16 cellular contexts compared by ENCODE assay signal in genomic region chr10:35041502-35041879, GRCh38. TPM values are rescaled to one million over a fixed set of nuclear protein-coding genes. Genes with fewer than 3 reads are reported as not detected.
DNase-seq lines count a peak whose midpoint lies in the region; ATAC-seq, FAIRE-seq and TF ChIP-seq lines count a peak whose summit lies in the region.
"Had no signal": no experiment of that assay in that cellular context is flagged by ENCODE, and none has a peak within 500 bp of the region (broad histone marks: within the 10 kb centered on the region; RNA-seq: fewer than 3 reads in every experiment).

No MANE protein-coding gene starts in this region.

- no peak overlapping the region for H2AFZ ChIP-seq in H9 (ENCODE audit: low read length)
- no peak overlapping the region for H2AFZ ChIP-seq in PC-3 (ENCODE audit: low read length)
- H2AFZ ChIP-seq in endothelial cell of umbilical vein (ENCODE audit: low read depth, low read length), result no peak overlapping the region

- H3K36me3 ChIP-seq in PC-3 (ENCODE audit: low read depth, low read length) (peaks cover 63% of the 10 kb centered on the region), endothelial cell of umbilical vein (ENCODE audit: control insufficient read depth in 2 of 2, extremely low read depth in 1 of 2, insufficient read depth in 2 of 2, low read length in 2 of 2) (peaks cover 2 to 5% of the 10 kb centered on the region in 2 experiments)

- H3K27ac ChIP-seq in H9 (ENCODE audit: insufficient read length, low read depth, low read length) (no peak overlapping the region), PC-3 (ENCODE audit: low read length) (peak overlapping the region; percentile 49), endothelial cell of umbilical vein (ENCODE audit: insufficient read depth, low read depth, low read length) (no peak overlapping the region)

- H3F3A ChIP-seq in PC-3 (ENCODE audit: low read length, unreplicated experiment), result peaks cover 2% of the 10 kb centered on the region

- no peak overlapping the region for H4K5ac ChIP-seq in H9 (ENCODE audit: insufficient read length, low read depth, low read length)

- no peak overlapping the region for H2BK12ac ChIP-seq in H9 (ENCODE audit: insufficient read length, low read depth, low read length)

- H4K91ac ChIP-seq in H9 (ENCODE audit: insufficient read length, low read depth, low read length), result no peak overlapping the region

- H3K4ac ChIP-seq in H9 (ENCODE audit: low read depth, low read length), result no peak overlapping the region

- H3K27me3 Mint-ChIP-seq in H9 (ENCODE audit: low read depth) (no peaks in the 10 kb centered on the region), osteocyte (ENCODE audit: unreplicated experiment) (no peaks in the 10 kb centered on the region)
- H3K27me3 Mint-ChIP-seq in activated CD8-positive, alpha-beta memory T cell treated with anti-CD3 and anti-CD28 coated beads, Interleukin-2, amount 10 ng/mL, durations not matched to agents 7 days and 5 days, result no peaks in the 10 kb centered on the region
- H3K27me3 Mint-ChIP-seq: activated naive CD4-positive, alpha-beta T cell treated with anti-CD3 and anti-CD28 coated beads, Interleukin-2, amount 10 ng/mL, durations not matched to agents 7 days and 5 days; CD4-positive, alpha-beta memory T cell; central memory CD8-positive, alpha-beta T cell; naive B cell; stimulated activated memory B cell treated with anti-CD40 and anti-IgM and Interleukin-4, amounts not matched to agents 10 μg/mL and 1 μg/mL and 100 μg/mL, for 72 hours had no signal

- no peak overlapping the region for H2BK120ac ChIP-seq in H9 (ENCODE audit: low read depth, low read length, poor library complexity, severe bottlenecking)

- H3K79me2 ChIP-seq in H9 (ENCODE audit: insufficient read depth, low read length), result no peaks in the 10 kb centered on the region
- H3K79me2 ChIP-seq in PC-3 (ENCODE audit: low read length), result peaks cover 15% of the 10 kb centered on the region; the same call in 1 of the 2 replicates
- no peaks in the 10 kb centered on the region for H3K79me2 ChIP-seq in endothelial cell of umbilical vein (ENCODE audit: control insufficient read depth, insufficient read depth, low read length)

- TF ChIP-seq CTCF in H9 (conservative IDR thresholded peaks at IDR 0.05), result no peak
- TF ChIP-seq CTCF in PC-3 (conservative IDR thresholded peaks at IDR 0.05; ENCODE audit: low read depth, low read length), result no peak
- no peak for TF ChIP-seq CTCF in endothelial cell of umbilical vein (IDR thresholded peaks at IDR 0.05; ENCODE audit: extremely low read depth in 1 of 2, insufficient read depth in 1 of 2, low read depth in 1 of 2, low read length in 2 of 2)
- no peak for TF ChIP-seq CTCF in osteocyte (IDR thresholded peaks at IDR 0.05)

- BruUV-seq in PC-3 (replicated peaks; lab: Mats Ljungman, UMichigan), result no TSS peak
- BruUV-seq in endothelial cell of umbilical vein (replicated peaks; lab: Mats Ljungman, UMichigan), result no TSS peak

- H3K23me2 ChIP-seq in H9 (ENCODE audit: insufficient read length, low read depth, low read length, poor library complexity, severe bottlenecking), result no peaks in the 10 kb centered on the region

- DNase-seq in H9 (no peak), PC-3 (no peak), endothelial cell of umbilical vein (ENCODE audit: low read depth, low spot score) (no peak), osteocyte (ENCODE audit: extremely low spot score, unreplicated experiment) (no peak), sciatic nerve (ENCODE audit: low spot score) (no peak)
- no peak for DNase-seq in activated CD8-positive, alpha-beta memory T cell treated with anti-CD3 and anti-CD28 coated beads, Interleukin-2, amount 10 ng/mL, durations not matched to agents 7 days and 5 days
- DNase-seq: activated naive CD4-positive, alpha-beta T cell treated with anti-CD3 and anti-CD28 coated beads, Interleukin-2, amount 10 ng/mL, durations not matched to agents 7 days and 5 days; CD4-positive, alpha-beta memory T cell; Kasumi-1; naive B cell; NK-92 treated with Interleukin-12 subunit alpha and Interleukin-12 subunit beta, amount 100 ng/mL, for 24 hours; right cardiac atrium; stimulated activated CD4-positive, alpha-beta T cell treated with anti-CD3 and anti-CD28 coated beads, Interleukin-4, amount 100 ng/mL, for 4 hours had no signal

- H3K9me3 ChIP-seq in H9 (ENCODE audit: control insufficient read depth, low read depth, low read length) (no peaks in the 10 kb centered on the region), PC-3 (ENCODE audit: low read length) (no peaks in the 10 kb centered on the region), endothelial cell of umbilical vein (replicated peaks; ENCODE audit: control insufficient read depth, insufficient read depth, low read length) (no peaks in the 10 kb centered on the region)

- ATAC-seq in PC-3 (no peak), HG03469 (IDR thresholded peaks at IDR 0.05; ENCODE audit: unreplicated experiment) (no peak), sciatic nerve (no peak)
- ATAC-seq in activated CD8-positive, alpha-beta memory T cell treated with anti-CD3 and anti-CD28 coated beads, Interleukin-2, amount 10 ng/mL, durations not matched to agents 7 days and 5 days, result no peak
- ATAC-seq: stimulated activated memory B cell treated with anti-CD40 and anti-IgM and Interleukin-4, amounts not matched to agents 10 μg/mL and 1 μg/mL and 100 μg/mL, for 72 hours had no signal

- no peak overlapping the region for H3K14ac ChIP-seq in H9 (ENCODE audit: insufficient read depth, low read length)

- no CpG with 5 or more reads among the region's 9 CpGs for WGBS in H9 (ENCODE audit: extremely low coverage, insufficient read length, low lambda C conversion rate)

- H3K4me2 ChIP-seq in H9 (ENCODE audit: insufficient read depth, insufficient read length, low read length), result no peak overlapping the region
- peak overlapping the region; percentile 3 for H3K4me2 ChIP-seq in PC-3 (ENCODE audit: low read length)
- H3K4me2 ChIP-seq in endothelial cell of umbilical vein (ENCODE audit: insufficient read depth, low read length), result peak overlapping the region; percentile 8

- no peak overlapping the region for H3K9ac ChIP-seq in H9 (ENCODE audit: extremely low read depth, insufficient read length, low read length)
- H3K9ac ChIP-seq in PC-3 (ENCODE audit: low read length), result no peak overlapping the region; the same call in 1 of the 2 replicates
- no peak overlapping the region for H3K9ac ChIP-seq in endothelial cell of umbilical vein (replicated peaks; ENCODE audit: extremely low read depth, insufficient read depth, low read length)

- POLR2A ChIA-PET in PC-3 (lab: Charles Lee; ENCODE audit: unreplicated experiment) (interaction anchor here (0.6 kb wide), 1 partner anchor 361 kb away, joined by 5 read pairs; no protein-coding TSS in a partner anchor), endothelial cell of umbilical vein (lab: Charles Lee) (no interaction called here)

- no peaks in the 10 kb centered on the region for H3K9me2 ChIP-seq in PC-3 (replicated peaks; ENCODE audit: low read length)

- H3K4me3 Mint-ChIP-seq in H9 (no peak overlapping the region), osteocyte (ENCODE audit: unreplicated experiment) (no peak overlapping the region)
- no peak overlapping the region for H3K4me3 Mint-ChIP-seq in activated CD8-positive, alpha-beta memory T cell treated with anti-CD3 and anti-CD28 coated beads, Interleukin-2, amount 10 ng/mL, durations not matched to agents 7 days and 5 days
- H3K4me3 Mint-ChIP-seq: activated naive CD4-positive, alpha-beta T cell treated with anti-CD3 and anti-CD28 coated beads, Interleukin-2, amount 10 ng/mL, durations not matched to agents 7 days and 5 days; CD4-positive, alpha-beta memory T cell; central memory CD8-positive, alpha-beta T cell; naive B cell; stimulated activated memory B cell treated with anti-CD40 and anti-IgM and Interleukin-4, amounts not matched to agents 10 μg/mL and 1 μg/mL and 100 μg/mL, for 72 hours had no signal

- no peaks in the 10 kb centered on the region for H3K27me3 ChIP-seq in H9 (ENCODE audit: insufficient read depth, low read length)
- H3K27me3 ChIP-seq in PC-3 (ENCODE audit: low read length), result no peaks in the 10 kb centered on the region
- H3K27me3 ChIP-seq in endothelial cell of umbilical vein (ENCODE audit: control insufficient read depth in 2 of 2, insufficient read depth in 2 of 2, low read length in 2 of 2), result no peaks in the 10 kb centered on the region

- no peak overlapping the region for H3T11ph ChIP-seq in H9 (ENCODE audit: low read length)

- dilution Hi-C loops in endothelial cell of umbilical vein (cut with MboI; ENCODE audit: extremely low pct_ligation_motif_present, low sequenced_read_pairs), result no loop called here

- TF ChIP-seq POLR2A in endothelial cell of umbilical vein (IDR thresholded peaks at IDR 0.05; ENCODE audit: low read depth, low read length), result no peak

- H2BK20ac ChIP-seq in H9 (ENCODE audit: low read depth, low read length, poor library complexity, severe bottlenecking), result no peak overlapping the region

- no peak overlapping the region for H3K18ac ChIP-seq in H9 (ENCODE audit: insufficient read length, low read depth, low read length)

- peaks cover 1 to 41% (median 18%) of the 10 kb centered on the region in 3 experiments; a peak in 6 of 7 replicates for H3K36me3 Mint-ChIP-seq in H9 (ENCODE audit: insufficient read depth in 1 of 3, low read depth in 3 of 3)
- H3K36me3 Mint-ChIP-seq in osteocyte (ENCODE audit: unreplicated experiment), result peaks cover 32% of the 10 kb centered on the region
- H3K36me3 Mint-ChIP-seq in activated CD8-positive, alpha-beta memory T cell treated with anti-CD3 and anti-CD28 coated beads, Interleukin-2, amount 10 ng/mL, durations not matched to agents 7 days and 5 days, result peaks cover 31% of the 10 kb centered on the region

- H3K56ac ChIP-seq in H9 (ENCODE audit: insufficient read length, low read depth, low read length), result no peak overlapping the region

- no peak for FAIRE-seq in endothelial cell of umbilical vein (lab: Jason Lieb, UNC)

- no peaks in the 10 kb centered on the region for H3K9me1 ChIP-seq in endothelial cell of umbilical vein (replicated peaks; ENCODE audit: control insufficient read depth, extremely low read depth, insufficient read depth, low read length)

- no peaks in the 10 kb centered on the region for H3K9me3 Mint-ChIP-seq in H9
- no peaks in the 10 kb centered on the region for H3K9me3 Mint-ChIP-seq in osteocyte (ENCODE audit: unreplicated experiment)
- no peaks in the 10 kb centered on the region for H3K9me3 Mint-ChIP-seq in activated CD8-positive, alpha-beta memory T cell treated with anti-CD3 and anti-CD28 coated beads, Interleukin-2, amount 10 ng/mL, durations not matched to agents 7 days and 5 days (ENCODE audit: low read depth)
- H3K9me3 Mint-ChIP-seq: activated naive CD4-positive, alpha-beta T cell treated with anti-CD3 and anti-CD28 coated beads, Interleukin-2, amount 10 ng/mL, durations not matched to agents 7 days and 5 days; CD4-positive, alpha-beta memory T cell; central memory CD8-positive, alpha-beta T cell; naive B cell; stimulated activated memory B cell treated with anti-CD40 and anti-IgM and Interleukin-4, amounts not matched to agents 10 μg/mL and 1 μg/mL and 100 μg/mL, for 72 hours had no signal

- H3K79me1 ChIP-seq in H9 (ENCODE audit: insufficient read depth, low read depth, low read length, poor library complexity, severe bottlenecking), result no peaks in the 10 kb centered on the region

- H2BK5ac ChIP-seq in H9 (ENCODE audit: insufficient read length, low read length), result no peak overlapping the region

- no peaks in the 10 kb centered on the region; the same call in 1 of the 2 replicates for H3K4me1 ChIP-seq in H9 (ENCODE audit: insufficient read depth, low read length)
- peaks cover 46% of the 10 kb centered on the region for H3K4me1 ChIP-seq in PC-3 (ENCODE audit: insufficient read depth, low read length)
- H3K4me1 ChIP-seq in endothelial cell of umbilical vein (ENCODE audit: control insufficient read depth, extremely low read depth, insufficient read depth, low read length), result peaks cover 16% of the 10 kb centered on the region

- intact Hi-C loops in PC-3 (cut with micrococcal nuclease) (loop anchor here (1.0 to 2.0 kb wide), 3 partner anchors 35 to 49 kb away; partner anchors contain the start of gene CUL2), endothelial cell of umbilical vein (cut with micrococcal nuclease) (loop anchor here (2.0 kb wide), 1 partner anchor 17 kb away; no protein-coding TSS in a partner anchor), sciatic nerve (cut with DNase I) (no loop called here)

- no peak overlapping the region for H2AK5ac ChIP-seq in H9 (ENCODE audit: insufficient read length, low read length)

- no peak overlapping the region for H3K23ac ChIP-seq in H9 (ENCODE audit: insufficient read length, low read depth, low read length)

- H4K20me1 ChIP-seq in H9 (ENCODE audit: control insufficient read depth, insufficient read depth, insufficient read length) (no peaks in the 10 kb centered on the region), PC-3 (ENCODE audit: low read length) (no peaks in the 10 kb centered on the region), endothelial cell of umbilical vein (replicated peaks; ENCODE audit: control insufficient read depth, extremely low read depth, insufficient read depth, low read length) (no peaks in the 10 kb centered on the region)

- H3K4me3 ChIP-seq in PC-3 (ENCODE audit: low read length) (no peak overlapping the region), endothelial cell of umbilical vein (replicated peaks in 1 of 3; ENCODE audit: insufficient read depth in 1 of 3, low read depth in 1 of 3, low read length in 3 of 3) (no peak overlapping the region)

- H4K8ac ChIP-seq in H9 (replicated peaks; ENCODE audit: insufficient read length, low read depth, low read length), result no peak overlapping the region

- H3K27ac Mint-ChIP-seq in H9 (peak overlapping the region; percentile 41 to 92 (median 55); a peak in 6 of 7 replicates), osteocyte (ENCODE audit: unreplicated experiment) (peak overlapping the region; percentile 52)
- no peak overlapping the region for H3K27ac Mint-ChIP-seq in activated CD8-positive, alpha-beta memory T cell treated with anti-CD3 and anti-CD28 coated beads, Interleukin-2, amount 10 ng/mL, durations not matched to agents 7 days and 5 days
- H3K27ac Mint-ChIP-seq: activated naive CD4-positive, alpha-beta T cell treated with anti-CD3 and anti-CD28 coated beads, Interleukin-2, amount 10 ng/mL, durations not matched to agents 7 days and 5 days; stimulated activated memory B cell treated with anti-CD40 and anti-IgM and Interleukin-4, amounts not matched to agents 10 μg/mL and 1 μg/mL and 100 μg/mL, for 72 hours had no signal

- H3K4me1 Mint-ChIP-seq in H9, result peaks cover 21 to 25% of the 10 kb centered on the region in 2 experiments
- H3K4me1 Mint-ChIP-seq in osteocyte (ENCODE audit: unreplicated experiment), result peaks cover 22% of the 10 kb centered on the region
- H3K4me1 Mint-ChIP-seq in activated CD8-positive, alpha-beta memory T cell treated with anti-CD3 and anti-CD28 coated beads, Interleukin-2, amount 10 ng/mL, durations not matched to agents 7 days and 5 days, result peaks cover 3% of the 10 kb centered on the region
- H3K4me1 Mint-ChIP-seq: activated naive CD4-positive, alpha-beta T cell treated with anti-CD3 and anti-CD28 coated beads, Interleukin-2, amount 10 ng/mL, durations not matched to agents 7 days and 5 days had no signal

- CTCF ChIA-PET in PC-3 (lab: Charles Lee) (interaction anchor here (0.6 to 1.4 kb wide), 6 partner anchors 16 to 155 kb away, joined by 3 to 13 read pairs (median 4); no protein-coding TSS in a partner anchor), endothelial cell of umbilical vein (lab: Charles Lee) (interaction anchor here (0.6 to 2.4 kb wide), 6 partner anchors 8 to 154 kb away, joined by 3 to 11 read pairs (median 4); no protein-coding TSS in a partner anchor)
- CTCF ChIA-PET in activated CD8-positive, alpha-beta memory T cell treated with anti-CD3 and anti-CD28 coated beads, Interleukin-2, amount 10 ng/mL, durations not matched to agents 7 days and 5 days (lab: Charles Lee), result no interaction called here

- no peak overlapping the region for H2BK15ac ChIP-seq in H9 (ENCODE audit: low read depth, low read length)

RNA-seq across cellular contexts. Expression of gene CUL2, which starts 48.6 kb away (rescaled TPM):
- total RNA-seq in H9 (2021) (43.3 and 43.5 TPM in 2 replicates), PC-3 (2014; rRNA removed) (119 and 129 TPM in 2 replicates), endothelial cell of umbilical vein (45.3 and 47.5 TPM in 2 replicates), osteocyte (33.6 and 34.3 TPM in 2 replicates), sciatic nerve (32.5 TPM)
- 8.6 and 11.6 TPM in 2 replicates for polyA plus RNA-seq in endothelial cell of umbilical vein
- 13.7 and 14.9 TPM in 2 replicates for polyA plus RNA-seq in endothelial cell of umbilical vein (2011; cell fraction: cytosol; rRNA removed)
- 15.7 and 21.6 TPM in 2 replicates for polyA plus RNA-seq in endothelial cell of umbilical vein (2011; cell fraction: nucleus; rRNA removed)
- 34.2 and 46.5 TPM in 2 replicates for polyA plus RNA-seq in endothelial cell of umbilical vein (2012)
- 20.2 and 22.3 TPM in 2 replicates for polyA minus RNA-seq in endothelial cell of umbilical vein
- polyA minus RNA-seq in endothelial cell of umbilical vein (2011; cell fraction: cytosol; rRNA and poly(A)+ RNA removed), result 13.7 TPM
- 18.3 and 19.9 TPM in 2 replicates for polyA minus RNA-seq in endothelial cell of umbilical vein (2011; cell fraction: nucleus; rRNA and poly(A)+ RNA removed)
- total RNA-seq in activated CD8-positive, alpha-beta memory T cell treated with anti-CD3 and anti-CD28 coated beads, Interleukin-2, amount 10 ng/mL, durations not matched to agents 7 days and 5 days, result 10 to 100 TPM; 37.4 to 44.5 TPM
